ENCODE assay signal across 1 cellular context in genomic region chr13:110412132-110412912, GRCh38.
TF ChIP-seq lines count a peak whose summit lies in the region.

No MANE protein-coding gene starts in this region.

TF ChIP-seq in HepG2, 621 proteins besides CTCF, POLR2A, EP300 and RAD21 (continued from another document):
- TF ChIP-seq ZBTB43 (CRISPR knock-in tag; conservative IDR thresholded peaks at IDR 0.05): no peak
- peak; percentile 64; the same call in 1 of the 2 replicates for TF ChIP-seq MAFF (IDR thresholded peaks at IDR 0.05; ENCODE audit: low read depth, low read length)
- TF ChIP-seq HMG20A (CRISPR knock-in tag; IDR thresholded peaks at IDR 0.05; ENCODE audit: borderline replicate concordance): no peak
- peak; percentile 18; the same call in 1 of the 2 replicates for TF ChIP-seq ZBTB21 (CRISPR knock-in tag; IDR thresholded peaks at IDR 0.05)
- peak; percentile 52 for TF ChIP-seq XRCC5 (optimal IDR thresholded peaks at IDR 0.05; ENCODE audit: low read length)
- TF ChIP-seq FOSL2 (CRISPR knock-in tag; IDR thresholded peaks at IDR 0.05): peak; percentile 44; the same call in 1 of the 2 replicates
- no peak for TF ChIP-seq ATM (IDR thresholded peaks at IDR 0.05; ENCODE audit: borderline replicate concordance)
